In genomic region chr12:62724285-62724684, GRCh38 we compare ENCODE assay signal across 14 cellular contexts.
DNase-seq lines count a peak whose midpoint lies in the region; ATAC-seq and TF ChIP-seq lines count a peak whose summit lies in the region.
"Had no signal": no experiment of that assay in that cellular context is flagged by ENCODE, and none has a peak within 500 bp of the region (broad histone marks: within the 10 kb centered on the region; RNA-seq: fewer than 3 reads in every experiment).

No MANE protein-coding gene starts in this region.

- H3K9ac ChIP-seq in fibroblast of lung (ENCODE audit: insufficient read depth, low read length) (no peak overlapping the region), skeletal muscle satellite cell (ENCODE audit: low read depth, low read length) (peak overlapping the region; percentile 43)
- H3K9ac ChIP-seq: BLaER1, parathyroid adenoma had no signal

- H3K4me3 Mint-ChIP-seq in GM23338, result no peak overlapping the region
- no peak overlapping the region for H3K4me3 Mint-ChIP-seq in CD4-positive, alpha-beta memory T cell

- intact Hi-C loops in CD4-positive, alpha-beta memory T cell (cut with micrococcal nuclease), result no loop called here

- H3K4me2 ChIP-seq in GM23338 (peak overlapping the region; percentile 28; the same call in 1 of the 2 replicates), fibroblast of lung (ENCODE audit: extremely low read depth, insufficient read depth, low read length) (no peak overlapping the region), skeletal muscle satellite cell (ENCODE audit: low read length) (peak overlapping the region; percentile 9)
- H3K4me2 ChIP-seq: BLaER1 had no signal

- 0 out of 2 replicates have a peak, but pooled peaks cover 4% of the 10 kb centered on the region for H3F3A ChIP-seq in GM23338 (replicated peaks; ENCODE audit: low read depth)

- no peaks in the 10 kb centered on the region for H3K36me3 ChIP-seq in GM23338 (ENCODE audit: insufficient read depth)
- no peaks in the 10 kb centered on the region for H3K36me3 ChIP-seq in SJCRH30
- no peaks in the 10 kb centered on the region for H3K36me3 ChIP-seq in fibroblast of lung (ENCODE audit: control insufficient read depth, insufficient read depth, low read length)
- H3K36me3 ChIP-seq in skeletal muscle satellite cell (ENCODE audit: insufficient read depth, low read length), result no peaks in the 10 kb centered on the region
- H3K36me3 ChIP-seq in CD4-positive, alpha-beta memory T cell (ENCODE audit: insufficient read depth, low read length), result no peaks in the 10 kb centered on the region
- H3K36me3 ChIP-seq: tibial nerve had no signal

- H3K27ac ChIP-seq in GM23338 (ENCODE audit: low read depth), result peak overlapping the region; percentile 24; the same call in 1 of the 2 replicates
- peak overlapping the region; percentile 31 for H3K27ac ChIP-seq in SJCRH30
- peak overlapping the region; percentile 73 for H3K27ac ChIP-seq in fibroblast of lung (ENCODE audit: insufficient read depth, low read length)
- no peak overlapping the region for H3K27ac ChIP-seq in CD4-positive, alpha-beta memory T cell (ENCODE audit: low read depth, low read length)
- H3K27ac ChIP-seq: BLaER1, parathyroid adenoma had no signal

- H3K27ac Mint-ChIP-seq in GM23338, result peak overlapping the region; percentile 93
- no peak overlapping the region for H3K27ac Mint-ChIP-seq in CD4-positive, alpha-beta memory T cell

- no peak overlapping the region for H3K4me3 ChIP-seq in GM23338
- H3K4me3 ChIP-seq in SJCRH30, result no peak overlapping the region
- H3K4me3 ChIP-seq in fibroblast of lung (replicated peaks in 1 of 4; ENCODE audit: control extremely low read depth in 1 of 4, insufficient read depth in 1 of 4, low read depth in 3 of 4, low read length in 4 of 4), result no peak overlapping the region
- no peak overlapping the region for H3K4me3 ChIP-seq in skeletal muscle satellite cell (ENCODE audit: low read length)
- no peak overlapping the region for H3K4me3 ChIP-seq in CD4-positive, alpha-beta memory T cell (ENCODE audit: low read length in 2 of 2)
- H3K4me3 ChIP-seq: BLaER1, tibial nerve had no signal

- TF ChIP-seq POLR2A in erythroblast (IDR thresholded peaks at IDR 0.05; ENCODE audit: low read length), result no peak

- H3K9me3 Mint-ChIP-seq in GM23338, result no peaks in the 10 kb centered on the region; the same call in 2 of the 3 replicates
- H3K9me3 Mint-ChIP-seq in CD4-positive, alpha-beta memory T cell, result no peaks in the 10 kb centered on the region

- H3K79me2 ChIP-seq in GM23338 (replicated peaks; ENCODE audit: insufficient read depth), result no peaks in the 10 kb centered on the region
- no peaks in the 10 kb centered on the region for H3K79me2 ChIP-seq in fibroblast of lung (ENCODE audit: control insufficient read depth, insufficient read depth, low read length)

- H3K4me1 ChIP-seq in GM23338 (ENCODE audit: insufficient read depth) (peaks cover 30% of the 10 kb centered on the region), SJCRH30 (peaks cover 14% of the 10 kb centered on the region), fibroblast of lung (ENCODE audit: control insufficient read depth, extremely low read depth, insufficient read depth, low read length) (peaks cover 40% of the 10 kb centered on the region), skeletal muscle satellite cell (ENCODE audit: control insufficient read depth, insufficient read depth, low read length) (peaks cover 56% of the 10 kb centered on the region)
- H3K4me1 ChIP-seq in CD4-positive, alpha-beta memory T cell (ENCODE audit: insufficient read depth, low read length), result no peaks in the 10 kb centered on the region

- peaks cover 60% of the 10 kb centered on the region for H3K4me1 Mint-ChIP-seq in GM23338
- H3K4me1 Mint-ChIP-seq in CD4-positive, alpha-beta memory T cell, result no peaks in the 10 kb centered on the region

- H3K36me3 Mint-ChIP-seq in GM23338 (ENCODE audit: low read depth), result peaks cover 2% of the 10 kb centered on the region; the same call in 2 of the 3 replicates
- no peaks in the 10 kb centered on the region for H3K36me3 Mint-ChIP-seq in CD4-positive, alpha-beta memory T cell

- DNase-seq in GM23338 (ENCODE audit: low spot score) (no peak), SJCRH30 (peak in 1 of 2 experiments; percentile 19), fibroblast of lung (ENCODE audit: low read depth in 2 of 2) (no peak), erythroblast (lab: John Stamatoyannopoulos, UW) (no peak)
- no peak for DNase-seq in CD4-positive, alpha-beta memory T cell
- DNase-seq: activated CD4-positive, alpha-beta T cell treated with anti-CD3 and anti-CD28 coated beads, Interleukin-2, amount 50 U/mL, for 1 hour; KBM-7; NCI-H1417 treated with DMSO at 0.1 percent for 48 hours had no signal

- ATAC-seq in GM23338, result no peak
- no peak for ATAC-seq in GM21737 (IDR thresholded peaks at IDR 0.05; ENCODE audit: unreplicated experiment)
- no peak for ATAC-seq in HG03175 (IDR thresholded peaks at IDR 0.05; ENCODE audit: unreplicated experiment)

- no peaks in the 10 kb centered on the region for H3K9me2 ChIP-seq in GM23338 (ENCODE audit: insufficient read depth)

- CTCF ChIA-PET in CD4-positive, alpha-beta memory T cell (lab: Charles Lee; ENCODE audit: partially characterized antibody), result no interaction called here

- POLR2A ChIA-PET in CD4-positive, alpha-beta memory T cell (lab: Charles Lee; ENCODE audit: partially characterized antibody), result no interaction called here

- H2AFZ ChIP-seq in GM23338 (no peak overlapping the region), fibroblast of lung (ENCODE audit: low read length) (no peak overlapping the region)
- H2AFZ ChIP-seq: parathyroid adenoma had no signal

- H4K20me1 ChIP-seq in GM23338 (replicated peaks; ENCODE audit: insufficient read depth) (no peaks in the 10 kb centered on the region), fibroblast of lung (ENCODE audit: control insufficient read depth, extremely low read depth, insufficient read depth, low read length) (no peaks in the 10 kb centered on the region)
- H4K20me1 ChIP-seq: BLaER1 had no signal

- H3K27me3 ChIP-seq in GM23338 (ENCODE audit: insufficient read depth) (no peaks in the 10 kb centered on the region), SJCRH30 (no peaks in the 10 kb centered on the region), fibroblast of lung (ENCODE audit: control insufficient read depth, insufficient read depth, low read length) (no peaks in the 10 kb centered on the region), skeletal muscle satellite cell (ENCODE audit: control insufficient read depth, insufficient read depth, low read length) (no peaks in the 10 kb centered on the region)
- peaks cover 4% of the 10 kb centered on the region for H3K27me3 ChIP-seq in CD4-positive, alpha-beta memory T cell (ENCODE audit: insufficient read depth, low read length)
- H3K27me3 ChIP-seq: BLaER1, tibial nerve had no signal

- H3K9me3 ChIP-seq in SJCRH30 (replicated peaks) (no peaks in the 10 kb centered on the region; the same call in 1 of the 2 replicates), fibroblast of lung (ENCODE audit: control insufficient read depth, insufficient read depth, low read depth, low read length) (no peaks in the 10 kb centered on the region), skeletal muscle satellite cell (replicated peaks; ENCODE audit: low read length) (no peaks in the 10 kb centered on the region)
- H3K9me3 ChIP-seq in CD4-positive, alpha-beta memory T cell (ENCODE audit: control insufficient read depth in 1 of 2, low read length in 2 of 2), result no peaks in the 10 kb centered on the region
- H3K9me3 ChIP-seq: BLaER1, tibial nerve had no signal

- peaks cover 7% of the 10 kb centered on the region for H3K27me3 Mint-ChIP-seq in GM23338 (ENCODE audit: insufficient read depth, low read depth, poor library complexity)
- peaks cover 0 to 5% of the 10 kb centered on the region in 2 donors for H3K27me3 Mint-ChIP-seq in CD4-positive, alpha-beta memory T cell

- TF ChIP-seq CTCF in GM23338 (conservative IDR thresholded peaks at IDR 0.05; ENCODE audit: low read depth in 2 of 2) (no peak), fibroblast of lung (conservative IDR thresholded peaks at IDR 0.05 in 1 of 2, IDR thresholded peaks at IDR 0.05 in 1 of 2; ENCODE audit: low read depth in 1 of 2, low read length in 2 of 2) (no peak)

TF ChIP-seq in GM23338, 12 proteins besides CTCF, POLR2A, EP300 and RAD21 (continues in another document):
- no peak for TF ChIP-seq ETS1 (IDR thresholded peaks at IDR 0.05)
